12 cellular contexts compared by ENCODE assay signal in the genomic region with DNA sequence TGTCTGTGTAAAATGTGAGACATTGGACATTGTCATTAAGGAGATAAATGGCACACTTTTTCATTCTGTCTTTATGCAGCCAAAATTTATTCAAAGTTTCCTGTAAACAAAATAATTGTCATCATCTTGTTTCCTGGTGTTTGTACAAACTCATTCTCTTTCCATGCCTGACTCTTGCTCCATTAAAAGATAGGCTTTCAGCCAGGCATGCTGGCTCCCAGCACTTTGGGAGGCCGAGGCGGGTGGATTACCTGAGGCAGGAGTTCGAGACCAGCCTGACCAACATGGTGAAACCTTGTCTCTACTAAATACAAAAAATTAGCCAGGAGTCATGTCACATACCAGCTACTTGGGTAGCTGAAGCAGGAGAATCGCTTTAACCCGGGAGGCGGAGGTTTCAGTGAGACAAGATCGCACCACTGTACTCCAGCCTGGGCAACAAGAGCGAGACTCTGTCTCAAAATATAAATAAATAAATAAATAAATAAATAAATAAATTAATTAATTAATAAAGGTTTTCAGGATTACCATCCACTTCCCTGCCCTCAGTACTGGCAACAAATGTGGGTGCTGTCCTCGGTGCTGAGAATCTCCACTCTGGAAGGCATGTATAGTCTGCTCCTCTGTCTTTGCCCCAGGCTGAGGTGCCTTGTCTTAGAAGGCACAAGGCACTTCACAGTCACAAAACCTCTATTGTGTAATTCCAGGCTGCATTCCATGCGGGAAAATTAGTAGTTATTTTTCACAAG.
DNase-seq lines count a peak whose midpoint lies in the region; ATAC-seq and TF ChIP-seq lines count a peak whose summit lies in the region.
"Had no signal": no experiment of that assay in that cellular context is flagged by ENCODE, and none has a peak within 500 bp of the region (broad histone marks: within the 10 kb centered on the region; RNA-seq: fewer than 3 reads in every experiment).

No MANE protein-coding gene starts in this region.

- ATAC-seq in RWPE2 (ENCODE audit: low read depth) = 0 out of 3 replicates have a peak, but pooled peaks have one; percentile 40
- no peak for ATAC-seq in HG03196 (IDR thresholded peaks at IDR 0.05; ENCODE audit: unreplicated experiment)
- ATAC-seq: naive thymus-derived CD8-positive, alpha-beta T cell had no signal

- H3K79me2 ChIP-seq in hepatocyte = no peaks in the 10 kb centered on the region

- H3K4me1 ChIP-seq in RWPE2 (ENCODE audit: insufficient read depth, poor library complexity, severe bottlenecking) (no peaks in the 10 kb centered on the region), hepatocyte (ENCODE audit: insufficient read depth) (no peaks in the 10 kb centered on the region)
- H3K4me1 ChIP-seq: tibial nerve had no signal

- H3K36me3 ChIP-seq in RWPE2 (ENCODE audit: low read depth) (no peaks in the 10 kb centered on the region), hepatocyte (replicated peaks; ENCODE audit: insufficient read depth, low read depth) (no peaks in the 10 kb centered on the region)
- H3K36me3 ChIP-seq: tibial nerve had no signal

- H2AFZ ChIP-seq in hepatocyte = no peak overlapping the region

- no peak overlapping the region for H3K4me2 ChIP-seq in hepatocyte

- 79% methylated on average over 10 of the region's 10 CpGs for WGBS in hepatocyte (ENCODE audit: low lambda C conversion rate, missing lambda C conversion rate)

- no peak overlapping the region for H3K4me3 ChIP-seq in RWPE2 (ENCODE audit: severe bottlenecking)
- H3K4me3 ChIP-seq in hepatocyte = no peak overlapping the region
- H3K4me3 ChIP-seq: skin epidermis, tibial nerve had no signal

- DNase-seq in NOMO-1 treated with DMSO at 0.1 percent for 48 hours (lab: John Stamatoyannopoulos, UW; ENCODE audit: unreplicated experiment) (peak; percentile 1), NOMO-1 (lab: John Stamatoyannopoulos, UW; ENCODE audit: unreplicated experiment in 2 of 2) (no peak), RWPE2 (ENCODE audit: low spot score) (no peak), hepatocyte (ENCODE audit: low spot score) (peak; percentile 52), stromal cell of bone marrow (ENCODE audit: low read depth) (peak; percentile 3), NCI-H1417 (lab: John Stamatoyannopoulos, UW) (no peak), T1000 (lab: John Stamatoyannopoulos, UW) (no peak)
- DNase-seq: KG1; naive thymus-derived CD8-positive, alpha-beta T cell had no signal

- H3K9me2 ChIP-seq in hepatocyte (replicated peaks; ENCODE audit: insufficient read depth) = no peaks in the 10 kb centered on the region

- no peak overlapping the region for H3K27ac ChIP-seq in RWPE2 (ENCODE audit: poor library complexity, severe bottlenecking)
- no peak overlapping the region for H3K27ac ChIP-seq in hepatocyte
- H3K27ac ChIP-seq: skin epidermis, tibial nerve had no signal

- no peak for TF ChIP-seq CTCF in RWPE2 (IDR thresholded peaks at IDR 0.05; ENCODE audit: poor library complexity, severe bottlenecking)
- TF ChIP-seq CTCF in hepatocyte (IDR thresholded peaks at IDR 0.05; ENCODE audit: poor library complexity) = no peak

- no peaks in the 10 kb centered on the region for H4K20me1 ChIP-seq in hepatocyte (ENCODE audit: insufficient read depth, poor library complexity, severe bottlenecking)

- H3K9me3 ChIP-seq in RWPE2 (ENCODE audit: severe bottlenecking) (no peaks in the 10 kb centered on the region), hepatocyte (ENCODE audit: low read depth) (no peaks in the 10 kb centered on the region)
- H3K9me3 ChIP-seq: tibial nerve had no signal

- no peaks in the 10 kb centered on the region for H3K27me3 ChIP-seq in RWPE2 (ENCODE audit: insufficient read depth, poor library complexity, severe bottlenecking)
- H3K27me3 ChIP-seq in hepatocyte = no peaks in the 10 kb centered on the region
- H3K27me3 ChIP-seq: tibial nerve had no signal

Comparison
In these comparisons a context has a peak if more than half of its experiments do, and no peak if none do; other contexts are left out.
1. DNase-seq: peak in NOMO-1 treated with DMSO at 0.1 percent for 48 hours (single experiment), hepatocyte (single experiment) and stromal cell of bone marrow (single experiment); none in NOMO-1 (0 of 2), RWPE2 (single experiment), NCI-H1417 (0 of 3) and T1000 (single experiment).